In the genomic region with DNA sequence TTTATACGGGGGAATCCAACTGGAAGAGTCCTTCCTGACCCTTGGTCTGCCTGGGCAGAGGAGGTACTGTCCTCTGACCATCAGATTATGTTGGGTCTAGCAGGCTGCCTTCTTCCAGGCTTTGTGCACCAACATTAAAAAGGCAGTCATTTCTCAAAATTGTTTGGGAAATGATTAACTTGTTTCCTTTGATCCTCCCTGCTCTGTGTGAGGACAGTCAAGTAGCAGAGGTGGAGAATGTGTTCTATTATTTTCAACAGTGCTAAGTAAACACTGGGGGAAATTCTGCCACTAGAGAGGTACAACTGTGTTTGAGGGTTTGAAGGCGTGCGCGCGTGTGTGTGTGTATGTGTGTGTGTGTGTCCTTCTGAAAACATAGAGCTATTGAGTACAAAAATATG, we compare ENCODE assay signal across 1 cellular context.
TF ChIP-seq lines count a peak whose summit lies in the region.

No MANE protein-coding gene starts in this region.

TF ChIP-seq in HepG2, 621 proteins besides CTCF, POLR2A, EP300 and RAD21 (continued from another document and continues in another):
- TF ChIP-seq, protein P1, sequence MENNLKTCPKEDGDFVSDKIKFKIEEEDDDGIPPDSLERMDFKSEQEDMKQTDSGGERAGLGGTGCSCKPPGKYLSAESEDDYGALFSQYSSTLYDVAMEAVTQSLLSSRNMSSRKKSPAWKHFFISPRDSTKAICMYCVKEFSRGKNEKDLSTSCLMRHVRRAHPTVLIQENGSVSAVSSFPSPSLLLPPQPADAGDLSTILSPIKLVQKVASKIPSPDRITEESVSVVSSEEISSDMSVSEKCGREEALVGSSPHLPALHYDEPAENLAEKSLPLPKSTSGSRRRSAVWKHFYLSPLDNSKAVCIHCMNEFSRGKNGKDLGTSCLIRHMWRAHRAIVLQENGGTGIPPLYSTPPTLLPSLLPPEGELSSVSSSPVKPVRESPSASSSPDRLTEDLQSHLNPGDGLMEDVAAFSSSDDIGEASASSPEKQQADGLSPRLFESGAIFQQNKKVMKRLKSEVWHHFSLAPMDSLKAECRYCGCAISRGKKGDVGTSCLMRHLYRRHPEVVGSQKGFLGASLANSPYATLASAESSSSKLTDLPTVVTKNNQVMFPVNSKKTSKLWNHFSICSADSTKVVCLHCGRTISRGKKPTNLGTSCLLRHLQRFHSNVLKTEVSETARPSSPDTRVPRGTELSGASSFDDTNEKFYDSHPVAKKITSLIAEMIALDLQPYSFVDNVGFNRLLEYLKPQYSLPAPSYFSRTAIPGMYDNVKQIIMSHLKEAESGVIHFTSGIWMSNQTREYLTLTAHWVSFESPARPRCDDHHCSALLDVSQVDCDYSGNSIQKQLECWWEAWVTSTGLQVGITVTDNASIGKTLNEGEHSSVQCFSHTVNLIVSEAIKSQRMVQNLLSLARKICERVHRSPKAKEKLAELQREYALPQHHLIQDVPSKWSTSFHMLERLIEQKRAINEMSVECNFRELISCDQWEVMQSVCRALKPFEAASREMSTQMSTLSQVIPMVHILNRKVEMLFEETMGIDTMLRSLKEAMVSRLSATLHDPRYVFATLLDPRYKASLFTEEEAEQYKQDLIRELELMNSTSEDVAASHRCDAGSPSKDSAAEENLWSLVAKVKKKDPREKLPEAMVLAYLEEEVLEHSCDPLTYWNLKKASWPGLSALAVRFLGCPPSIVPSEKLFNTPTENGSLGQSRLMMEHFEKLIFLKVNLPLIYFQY (CRISPR knock-in tag; IDR thresholded peaks at IDR 0.05; ENCODE audit: borderline replicate concordance), result peak; percentile 33; the same call in 1 of the 2 replicates
- TF ChIP-seq MYC (CRISPR knock-in tag; IDR thresholded peaks at IDR 0.05; ENCODE audit: borderline replicate concordance), result no peak
- TF ChIP-seq ZNF644 (CRISPR knock-in tag; IDR thresholded peaks at IDR 0.05; ENCODE audit: low read depth), result peak; percentile 60
- TF ChIP-seq NCOA2 (CRISPR knock-in tag; IDR thresholded peaks at IDR 0.05), result peak; percentile 94
- TF ChIP-seq, protein P2, sequence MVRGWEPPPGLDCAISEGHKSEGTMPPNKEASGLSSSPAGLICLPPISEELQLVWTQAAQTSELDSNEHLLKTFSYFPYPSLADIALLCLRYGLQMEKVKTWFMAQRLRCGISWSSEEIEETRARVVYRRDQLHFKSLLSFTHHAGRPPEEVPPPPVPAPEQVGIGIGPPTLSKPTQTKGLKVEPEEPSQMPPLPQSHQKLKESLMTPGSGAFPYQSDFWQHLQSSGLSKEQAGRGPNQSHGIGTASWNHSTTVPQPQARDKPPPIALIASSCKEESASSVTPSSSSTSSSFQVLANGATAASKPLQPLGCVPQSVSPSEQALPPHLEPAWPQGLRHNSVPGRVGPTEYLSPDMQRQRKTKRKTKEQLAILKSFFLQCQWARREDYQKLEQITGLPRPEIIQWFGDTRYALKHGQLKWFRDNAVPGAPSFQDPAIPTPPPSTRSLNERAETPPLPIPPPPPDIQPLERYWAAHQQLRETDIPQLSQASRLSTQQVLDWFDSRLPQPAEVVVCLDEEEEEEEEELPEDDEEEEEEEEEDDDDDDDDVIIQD (CRISPR knock-in tag; IDR thresholded peaks at IDR 0.05; ENCODE audit: low read depth), result peak; percentile 84; the same call in 1 of the 2 replicates
- TF ChIP-seq, protein P3, sequence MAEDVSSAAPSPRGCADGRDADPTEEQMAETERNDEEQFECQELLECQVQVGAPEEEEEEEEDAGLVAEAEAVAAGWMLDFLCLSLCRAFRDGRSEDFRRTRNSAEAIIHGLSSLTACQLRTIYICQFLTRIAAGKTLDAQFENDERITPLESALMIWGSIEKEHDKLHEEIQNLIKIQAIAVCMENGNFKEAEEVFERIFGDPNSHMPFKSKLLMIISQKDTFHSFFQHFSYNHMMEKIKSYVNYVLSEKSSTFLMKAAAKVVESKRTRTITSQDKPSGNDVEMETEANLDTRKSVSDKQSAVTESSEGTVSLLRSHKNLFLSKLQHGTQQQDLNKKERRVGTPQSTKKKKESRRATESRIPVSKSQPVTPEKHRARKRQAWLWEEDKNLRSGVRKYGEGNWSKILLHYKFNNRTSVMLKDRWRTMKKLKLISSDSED (CRISPR knock-in tag; IDR thresholded peaks at IDR 0.05), result no peak
- peak; percentile 52; the same call in 1 of the 2 replicates for TF ChIP-seq BHLHE40 (IDR thresholded peaks at IDR 0.05; ENCODE audit: low read length)
- TF ChIP-seq ELF1 (CRISPR knock-in tag; IDR thresholded peaks at IDR 0.05), result peak; percentile 19; the same call in 1 of the 2 replicates
- TF ChIP-seq, protein P4, sequence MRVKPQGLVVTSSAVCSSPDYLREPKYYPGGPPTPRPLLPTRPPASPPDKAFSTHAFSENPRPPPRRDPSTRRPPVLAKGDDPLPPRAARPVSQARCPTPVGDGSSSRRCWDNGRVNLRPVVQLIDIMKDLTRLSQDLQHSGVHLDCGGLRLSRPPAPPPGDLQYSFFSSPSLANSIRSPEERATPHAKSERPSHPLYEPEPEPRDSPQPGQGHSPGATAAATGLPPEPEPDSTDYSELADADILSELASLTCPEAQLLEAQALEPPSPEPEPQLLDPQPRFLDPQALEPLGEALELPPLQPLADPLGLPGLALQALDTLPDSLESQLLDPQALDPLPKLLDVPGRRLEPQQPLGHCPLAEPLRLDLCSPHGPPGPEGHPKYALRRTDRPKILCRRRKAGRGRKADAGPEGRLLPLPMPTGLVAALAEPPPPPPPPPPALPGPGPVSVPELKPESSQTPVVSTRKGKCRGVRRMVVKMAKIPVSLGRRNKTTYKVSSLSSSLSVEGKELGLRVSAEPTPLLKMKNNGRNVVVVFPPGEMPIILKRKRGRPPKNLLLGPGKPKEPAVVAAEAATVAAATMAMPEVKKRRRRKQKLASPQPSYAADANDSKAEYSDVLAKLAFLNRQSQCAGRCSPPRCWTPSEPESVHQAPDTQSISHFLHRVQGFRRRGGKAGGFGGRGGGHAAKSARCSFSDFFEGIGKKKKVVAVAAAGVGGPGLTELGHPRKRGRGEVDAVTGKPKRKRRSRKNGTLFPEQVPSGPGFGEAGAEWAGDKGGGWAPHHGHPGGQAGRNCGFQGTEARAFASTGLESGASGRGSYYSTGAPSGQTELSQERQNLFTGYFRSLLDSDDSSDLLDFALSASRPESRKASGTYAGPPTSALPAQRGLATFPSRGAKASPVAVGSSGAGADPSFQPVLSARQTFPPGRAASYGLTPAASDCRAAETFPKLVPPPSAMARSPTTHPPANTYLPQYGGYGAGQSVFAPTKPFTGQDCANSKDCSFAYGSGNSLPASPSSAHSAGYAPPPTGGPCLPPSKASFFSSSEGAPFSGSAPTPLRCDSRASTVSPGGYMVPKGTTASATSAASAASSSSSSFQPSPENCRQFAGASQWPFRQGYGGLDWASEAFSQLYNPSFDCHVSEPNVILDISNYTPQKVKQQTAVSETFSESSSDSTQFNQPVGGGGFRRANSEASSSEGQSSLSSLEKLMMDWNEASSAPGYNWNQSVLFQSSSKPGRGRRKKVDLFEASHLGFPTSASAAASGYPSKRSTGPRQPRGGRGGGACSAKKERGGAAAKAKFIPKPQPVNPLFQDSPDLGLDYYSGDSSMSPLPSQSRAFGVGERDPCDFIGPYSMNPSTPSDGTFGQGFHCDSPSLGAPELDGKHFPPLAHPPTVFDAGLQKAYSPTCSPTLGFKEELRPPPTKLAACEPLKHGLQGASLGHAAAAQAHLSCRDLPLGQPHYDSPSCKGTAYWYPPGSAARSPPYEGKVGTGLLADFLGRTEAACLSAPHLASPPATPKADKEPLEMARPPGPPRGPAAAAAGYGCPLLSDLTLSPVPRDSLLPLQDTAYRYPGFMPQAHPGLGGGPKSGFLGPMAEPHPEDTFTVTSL (CRISPR knock-in tag; IDR thresholded peaks at IDR 0.05; ENCODE audit: borderline replicate concordance), result peak; percentile 91; the same call in 1 of the 2 replicates
- peak; percentile 93 for TF ChIP-seq RERE (CRISPR knock-in tag; IDR thresholded peaks at IDR 0.05; ENCODE audit: low read depth)
- peak; percentile 72; the same call in 1 of the 2 replicates for TF ChIP-seq ARNTL (CRISPR knock-in tag; IDR thresholded peaks at IDR 0.05)
- peak; percentile 63; the same call in 1 of the 2 replicates for TF ChIP-seq ATF1 (CRISPR knock-in tag; IDR thresholded peaks at IDR 0.05)
- TF ChIP-seq CSRNP1 (CRISPR knock-in tag; IDR thresholded peaks at IDR 0.05), result peak; percentile 64; the same call in 1 of the 2 replicates
- peak; percentile 52; the same call in 1 of the 2 replicates for TF ChIP-seq MNT (IDR thresholded peaks at IDR 0.05)
- TF ChIP-seq ZNF780A (CRISPR knock-in tag; IDR thresholded peaks at IDR 0.05), result no peak
- TF ChIP-seq SAP130 (CRISPR knock-in tag; IDR thresholded peaks at IDR 0.05; ENCODE audit: low read depth), result peak; percentile 89
- peak; percentile 23; the same call in 1 of the 2 replicates for TF ChIP-seq CHD4 (IDR thresholded peaks at IDR 0.05; ENCODE audit: borderline replicate concordance, low read length)
- TF ChIP-seq HNRNPLL (IDR thresholded peaks at IDR 0.05; ENCODE audit: low read depth, low read length, poor library complexity, severe bottlenecking), result no peak
- TF ChIP-seq REPIN1 (CRISPR knock-in tag; IDR thresholded peaks at IDR 0.05; ENCODE audit: borderline replicate concordance, low read depth), result peak; percentile 72; the same call in 1 of the 2 replicates
- peak; percentile 52; the same call in 1 of the 2 replicates for TF ChIP-seq DMAP1 (CRISPR knock-in tag; IDR thresholded peaks at IDR 0.05)
- TF ChIP-seq ZNF33B (CRISPR knock-in tag; IDR thresholded peaks at IDR 0.05), result 0 out of 2 replicates have a peak, but pooled peaks have one; percentile 32
